In genomic region chr5:76720988-76721569, GRCh38 we compare ENCODE assay signal across 13 cellular contexts. TPM values are rescaled to one million over a fixed set of nuclear protein-coding genes. Genes with fewer than 3 reads are reported as not detected.
DNase-seq lines count a peak whose midpoint lies in the region; ATAC-seq and TF ChIP-seq lines count a peak whose summit lies in the region.
"Had no signal": no experiment of that assay in that cellular context is flagged by ENCODE, and none has a peak within 500 bp of the region (broad histone marks: within the 10 kb centered on the region; RNA-seq: fewer than 3 reads in every experiment).

No MANE protein-coding gene starts in this region.

- H3K27me3 ChIP-seq in SK-N-SH (ENCODE audit: insufficient read depth) = no peaks in the 10 kb centered on the region

- H3K79me2 ChIP-seq in SK-N-SH (ENCODE audit: insufficient read depth) = peaks cover 99% of the 10 kb centered on the region

- no peak for TF ChIP-seq CTCF in SK-N-SH (IDR thresholded peaks at IDR 0.05)

- CTCF ChIA-PET in SK-N-SH (lab: Yijun Ruan, JAX) = interaction anchor here (3.8 kb wide), 1 partner anchor 53 kb away, joined by 16 read pairs; no protein-coding TSS in a partner anchor

- no peak overlapping the region for H3K4me3 ChIP-seq in SK-N-SH (ENCODE audit: low read depth in 2 of 2, low read length in 1 of 2)
- H3K4me3 ChIP-seq: coronary artery, thoracic aorta had no signal

- no peak overlapping the region for H3K9ac ChIP-seq in SK-N-SH

- POLR2A ChIA-PET in SK-N-SH (lab: Yijun Ruan, JAX) = no interaction called here

- H3K27ac ChIP-seq in SK-N-SH (ENCODE audit: low read depth in 2 of 2, low read length in 1 of 2) = no peak overlapping the region
- H3K27ac ChIP-seq: coronary artery, thoracic aorta had no signal

- no peak for ATAC-seq in SK-N-SH treated with all-trans-retinoic acid at 6 μM for 48 hours
- peak; percentile 94 for ATAC-seq in HG02852 (IDR thresholded peaks at IDR 0.05; ENCODE audit: unreplicated experiment)
- ATAC-seq in stimulated activated memory B cell treated with anti-CD40 and anti-IgM and Interleukin-4, amounts not matched to agents 10 μg/mL and 1 μg/mL and 100 μg/mL, for 72 hours = peak; percentile 88

- peak overlapping the region; percentile 4; the same call in 1 of the 2 replicates for H3K4me2 ChIP-seq in SK-N-SH

- H3K4me3 Mint-ChIP-seq in stimulated activated memory B cell treated with anti-CD40 and anti-IgM and Interleukin-4, amounts not matched to agents 10 μg/mL and 1 μg/mL and 100 μg/mL, for 72 hours = no peak overlapping the region
- H3K4me3 Mint-ChIP-seq: activated CD4-positive, alpha-beta memory T cell treated with anti-CD3 and anti-CD28 coated beads for 36 hours had no signal

- no peaks in the 10 kb centered on the region for H3K36me3 Mint-ChIP-seq in stimulated activated memory B cell treated with anti-CD40 and anti-IgM and Interleukin-4, amounts not matched to agents 10 μg/mL and 1 μg/mL and 100 μg/mL, for 72 hours
- H3K36me3 Mint-ChIP-seq: activated CD4-positive, alpha-beta memory T cell treated with anti-CD3 and anti-CD28 coated beads for 36 hours had no signal

- peaks cover 9 to 25% of the 10 kb centered on the region in 2 experiments for H3K36me3 ChIP-seq in SK-N-SH (replicated peaks in 1 of 2; ENCODE audit: control insufficient read depth in 1 of 2, insufficient read depth in 2 of 2, low read length in 1 of 2)
- H3K36me3 ChIP-seq: thoracic aorta had no signal

- H3K27ac Mint-ChIP-seq in stimulated activated memory B cell treated with anti-CD40 and anti-IgM and Interleukin-4, amounts not matched to agents 10 μg/mL and 1 μg/mL and 100 μg/mL, for 72 hours = peak overlapping the region; percentile 4
- H3K27ac Mint-ChIP-seq: activated CD4-positive, alpha-beta memory T cell treated with anti-CD3 and anti-CD28 coated beads for 36 hours had no signal

- WGBS in SK-N-SH (ENCODE audit: low lambda C conversion rate) = 77% methylated on average over 10 of the region's 10 CpGs

- H2AFZ ChIP-seq in SK-N-SH (ENCODE audit: low read depth) = no peak overlapping the region

- H3K27me3 Mint-ChIP-seq in stimulated activated memory B cell treated with anti-CD40 and anti-IgM and Interleukin-4, amounts not matched to agents 10 μg/mL and 1 μg/mL and 100 μg/mL, for 72 hours = peaks cover 40% of the 10 kb centered on the region

- no peak for TF ChIP-seq RAD21 in SK-N-SH (IDR thresholded peaks at IDR 0.05; ENCODE audit: low read length)

- H3F3A ChIP-seq in SK-N-SH (replicated peaks; ENCODE audit: insufficient read depth) = peaks cover 29% of the 10 kb centered on the region

- H3K9me2 ChIP-seq in SK-N-SH = no peaks in the 10 kb centered on the region

- H3K4me1 Mint-ChIP-seq in stimulated activated memory B cell treated with anti-CD40 and anti-IgM and Interleukin-4, amounts not matched to agents 10 μg/mL and 1 μg/mL and 100 μg/mL, for 72 hours = peaks cover 17% of the 10 kb centered on the region

- no peaks in the 10 kb centered on the region for H3K9me3 ChIP-seq in SK-N-SH
- H3K9me3 ChIP-seq: thoracic aorta had no signal

- TF ChIP-seq EP300 in SK-N-SH (IDR thresholded peaks at IDR 0.05; ENCODE audit: borderline replicate concordance in 1 of 2, low read depth in 1 of 2, low read length in 1 of 2) = no peak

- H3K9me3 Mint-ChIP-seq in stimulated activated memory B cell treated with anti-CD40 and anti-IgM and Interleukin-4, amounts not matched to agents 10 μg/mL and 1 μg/mL and 100 μg/mL, for 72 hours = no peaks in the 10 kb centered on the region
- H3K9me3 Mint-ChIP-seq: activated CD4-positive, alpha-beta memory T cell treated with anti-CD3 and anti-CD28 coated beads for 36 hours had no signal

- no peak for DNase-seq in SK-N-SH
- peak; percentile 83 for DNase-seq in NOMO-1 treated with DMSO at 0.1 percent for 48 hours (lab: John Stamatoyannopoulos, UW; ENCODE audit: unreplicated experiment)
- no peak for DNase-seq in NCI-H748 treated with DMSO at 0.1 percent for 48 hours (lab: John Stamatoyannopoulos, UW)
- no peak for DNase-seq in cortex of kidney (lab: John Stamatoyannopoulos, UW)
- DNase-seq in iPS-NIHi11 (ENCODE audit: low spot score) = no peak
- DNase-seq: activated CD4-positive, alpha-beta memory T cell treated with anti-CD3 and anti-CD28 coated beads for 36 hours; HCEC 1CT; NCI-H446 had no signal

- H3K4me1 ChIP-seq in SK-N-SH (ENCODE audit: control insufficient read depth in 1 of 2, insufficient read depth in 2 of 2, low read depth in 1 of 2, low read length in 1 of 2) = peaks cover 16 to 26% of the 10 kb centered on the region in 2 experiments; a peak in 3 of 4 replicates

- peaks cover 67% of the 10 kb centered on the region for H4K20me1 ChIP-seq in SK-N-SH (ENCODE audit: insufficient read depth)

TF ChIP-seq in SK-N-SH, 30 proteins besides CTCF, POLR2A, EP300 and RAD21:
- TF ChIP-seq SMC3 (IDR thresholded peaks at IDR 0.05; ENCODE audit: low read depth, low read length) (no peak), TAF1 (IDR thresholded peaks at IDR 0.05; ENCODE audit: borderline replicate concordance, low read depth, low read length) (no peak), USF2 (IDR thresholded peaks at IDR 0.05; ENCODE audit: borderline replicate concordance, low read depth, low read length) (no peak), GATA2 (CRISPR knock-in tag; IDR thresholded peaks at IDR 0.05) (no peak)

TF ChIP-seq in SK-N-SH treated with all-trans-retinoic acid at 6 μM for 48 hours, 23 proteins besides CTCF, POLR2A, EP300 and RAD21:
- TF ChIP-seq CSRNP3 (CRISPR knock-in tag; IDR thresholded peaks at IDR 0.05) (no peak), OSR1 (CRISPR knock-in tag; IDR thresholded peaks at IDR 0.05) (no peak), SNAI2 (CRISPR knock-in tag; IDR thresholded peaks at IDR 0.05) (no peak), TCF4 (CRISPR knock-in tag; IDR thresholded peaks at IDR 0.05; ENCODE audit: borderline replicate concordance) (no peak), PPARA (CRISPR knock-in tag; IDR thresholded peaks at IDR 0.05; ENCODE audit: borderline replicate concordance) (no peak), TSHZ2 (CRISPR knock-in tag; IDR thresholded peaks at IDR 0.05) (no peak), ISL1 (CRISPR knock-in tag; IDR thresholded peaks at IDR 0.05) (no peak), ZFP3 (CRISPR knock-in tag; IDR thresholded peaks at IDR 0.05) (no peak), ZC3H10 (CRISPR knock-in tag; IDR thresholded peaks at IDR 0.05) (no peak), ZNF8 (CRISPR knock-in tag; IDR thresholded peaks at IDR 0.05) (no peak), ZFP30 (CRISPR knock-in tag; IDR thresholded peaks at IDR 0.05) (no peak), PATZ1 (CRISPR knock-in tag; IDR thresholded peaks at IDR 0.05; ENCODE audit: borderline replicate concordance) (no peak), CSDC2 (CRISPR knock-in tag; IDR thresholded peaks at IDR 0.05) (no peak)

RNA-seq across cellular contexts. Expression of gene F2R, which starts 5.2 kb away (rescaled TPM):
- polyA plus RNA-seq in SK-N-SH (2012; rRNA removed) = 212 and 301 TPM in 2 replicates
- polyA plus RNA-seq in SK-N-SH (2012; cell fraction: cytosol; rRNA removed) = 237 and 260 TPM in 2 replicates
- 68.3 and 126 TPM in 2 replicates for polyA plus RNA-seq in SK-N-SH (2012; cell fraction: nucleus; rRNA removed)
